In genomic region chr7:76354981-76355730, GRCh38 we compare ENCODE assay signal across 12 cellular contexts. TPM values are rescaled to one million over a fixed set of nuclear protein-coding genes. Genes with fewer than 3 reads are reported as not detected.
DNase-seq lines count a peak whose midpoint lies in the region; FAIRE-seq and TF ChIP-seq lines count a peak whose summit lies in the region.
"Had no signal": no experiment of that assay in that cellular context is flagged by ENCODE, and none has a peak within 500 bp of the region (broad histone marks: within the 10 kb centered on the region; RNA-seq: fewer than 3 reads in every experiment).

No MANE protein-coding gene starts in this region.

- H3K79me2 ChIP-seq in PC-9 (ENCODE audit: low read depth), result peaks cover 86% of the 10 kb centered on the region

- H3K4me3 Mint-ChIP-seq in activated naive CD4-positive, alpha-beta T cell treated with anti-CD3 and anti-CD28 coated beads, Interleukin-2, amount 50 U/mL, for 24 hours, result peak overlapping the region; percentile 49
- no peak overlapping the region for H3K4me3 Mint-ChIP-seq in activated naive CD4-positive, alpha-beta T cell treated with anti-CD3 and anti-CD28 coated beads, Interleukin-2, amount 10 ng/mL, durations not matched to agents 7 days and 5 days

- H3K4me1 ChIP-seq in PC-9 (replicated peaks; ENCODE audit: insufficient read depth) (peaks cover 42% of the 10 kb centered on the region), skeletal muscle satellite cell (ENCODE audit: control insufficient read depth, insufficient read depth, low read length) (peaks cover 47% of the 10 kb centered on the region), small intestine (ENCODE audit: control insufficient read depth in 2 of 2, insufficient read depth in 1 of 2, low read depth in 1 of 2, low read length in 1 of 2) (peaks cover 4 to 13% of the 10 kb centered on the region in 2 donors)

- H3K9ac ChIP-seq in skeletal muscle satellite cell (ENCODE audit: low read depth, low read length), result no peak overlapping the region

- no peaks in the 10 kb centered on the region for H3K27me3 Mint-ChIP-seq in activated naive CD4-positive, alpha-beta T cell treated with anti-CD3 and anti-CD28 coated beads, Interleukin-2, amount 50 U/mL, for 24 hours
- no peaks in the 10 kb centered on the region for H3K27me3 Mint-ChIP-seq in activated naive CD4-positive, alpha-beta T cell treated with anti-CD3 and anti-CD28 coated beads, Interleukin-2, amount 10 ng/mL, durations not matched to agents 7 days and 5 days

- peaks cover 79% of the 10 kb centered on the region for H4K20me1 ChIP-seq in PC-9 (ENCODE audit: insufficient read depth)

- H3K36me3 ChIP-seq in PC-9 (ENCODE audit: low read depth) (peaks cover 26% of the 10 kb centered on the region), skeletal muscle satellite cell (ENCODE audit: insufficient read depth, low read length) (peaks cover 33% of the 10 kb centered on the region), small intestine (ENCODE audit: control insufficient read depth in 2 of 2, insufficient read depth in 2 of 2, low read length in 2 of 2) (no peaks in the 10 kb centered on the region)

- H2AFZ ChIP-seq in PC-9, result no peak overlapping the region

- intact Hi-C loops in PC-9 (cut with micrococcal nuclease; ENCODE audit: unreplicated experiment), result no loop called here

- H3K4me3 ChIP-seq in PC-9 (no peak overlapping the region; the same call in 1 of the 2 replicates), skeletal muscle satellite cell (ENCODE audit: low read length) (no peak overlapping the region), small intestine (ENCODE audit: low read depth in 1 of 2, low read length in 2 of 2) (no peak overlapping the region)

- peaks cover 29% of the 10 kb centered on the region for H3K36me3 Mint-ChIP-seq in activated naive CD4-positive, alpha-beta T cell treated with anti-CD3 and anti-CD28 coated beads, Interleukin-2, amount 50 U/mL, for 24 hours
- peaks cover 43% of the 10 kb centered on the region for H3K36me3 Mint-ChIP-seq in activated naive CD4-positive, alpha-beta T cell treated with anti-CD3 and anti-CD28 coated beads, Interleukin-2, amount 10 ng/mL, durations not matched to agents 7 days and 5 days

- no peaks in the 10 kb centered on the region for H3K9me2 ChIP-seq in PC-9 (ENCODE audit: insufficient read depth)

- POLR2A ChIA-PET in PC-9 (lab: Charles Lee; ENCODE audit: unreplicated experiment), result no interaction called here

- H3K4me1 Mint-ChIP-seq in activated naive CD4-positive, alpha-beta T cell treated with anti-CD3 and anti-CD28 coated beads, Interleukin-2, amount 50 U/mL, for 24 hours, result peaks cover 64% of the 10 kb centered on the region
- peaks cover 59% of the 10 kb centered on the region for H3K4me1 Mint-ChIP-seq in activated naive CD4-positive, alpha-beta T cell treated with anti-CD3 and anti-CD28 coated beads, Interleukin-2, amount 10 ng/mL, durations not matched to agents 7 days and 5 days

- no peak for TF ChIP-seq CTCF in PC-9 (conservative IDR thresholded peaks at IDR 0.05)

- H3K9me3 Mint-ChIP-seq in activated naive CD4-positive, alpha-beta T cell treated with anti-CD3 and anti-CD28 coated beads, Interleukin-2, amount 50 U/mL, for 24 hours, result no peaks in the 10 kb centered on the region
- H3K9me3 Mint-ChIP-seq in activated naive CD4-positive, alpha-beta T cell treated with anti-CD3 and anti-CD28 coated beads, Interleukin-2, amount 10 ng/mL, durations not matched to agents 7 days and 5 days, result peaks cover 1% of the 10 kb centered on the region

- 87 to 92% (median 91%) methylated on average over 9 of the region's 9 CpGs for WGBS in small intestine, 3 donors

- H3K9me3 ChIP-seq in PC-9 (ENCODE audit: insufficient read depth, low read depth) (no peaks in the 10 kb centered on the region), skeletal muscle satellite cell (replicated peaks; ENCODE audit: low read length) (no peaks in the 10 kb centered on the region), small intestine (ENCODE audit: control insufficient read depth, low read depth) (no peaks in the 10 kb centered on the region)

- no TSS peak for BruUV-seq in PC-9 (replicated peaks; lab: Mats Ljungman, UMichigan)

- no peak for FAIRE-seq in small intestine (lab: Jason Lieb, UNC)

- peak overlapping the region; percentile 23 for H3K27ac Mint-ChIP-seq in activated naive CD4-positive, alpha-beta T cell treated with anti-CD3 and anti-CD28 coated beads, Interleukin-2, amount 50 U/mL, for 24 hours
- no peak overlapping the region for H3K27ac Mint-ChIP-seq in activated naive CD4-positive, alpha-beta T cell treated with anti-CD3 and anti-CD28 coated beads, Interleukin-2, amount 10 ng/mL, durations not matched to agents 7 days and 5 days

- H3K27me3 ChIP-seq in PC-9 (ENCODE audit: insufficient read depth, low read depth) (no peaks in the 10 kb centered on the region), skeletal muscle satellite cell (ENCODE audit: control insufficient read depth, insufficient read depth, low read length) (no peaks in the 10 kb centered on the region), small intestine (ENCODE audit: control insufficient read depth in 2 of 2, insufficient read depth in 2 of 2, low read length in 2 of 2) (no peaks in the 10 kb centered on the region)

- peaks cover 29% of the 10 kb centered on the region for H3F3A ChIP-seq in PC-9 (ENCODE audit: insufficient read depth, low read depth)

- H3K4me2 ChIP-seq in PC-9 (peak overlapping the region; percentile 89; the same call in 1 of the 2 replicates), skeletal muscle satellite cell (ENCODE audit: low read length) (peak overlapping the region; percentile 89)

- CTCF ChIA-PET in activated naive CD4-positive, alpha-beta T cell treated with anti-CD3 and anti-CD28 coated beads, Interleukin-2, amount 10 ng/mL, durations not matched to agents 7 days and 5 days (lab: Charles Lee), result interaction anchor here (0.6 to 1.3 kb wide), 2 partner anchors 34 to 41 kb away, joined by 3 read pairs; no protein-coding TSS in a partner anchor
- CTCF ChIA-PET in PC-9 (lab: Charles Lee), result no interaction called here

- H3K27ac ChIP-seq in PC-9 (peak overlapping the region; percentile 13; the same call in 1 of the 2 replicates), small intestine (ENCODE audit: low read depth in 1 of 2, low read length in 1 of 2) (no peak overlapping the region)

- no peak for DNase-seq in activated naive CD4-positive, alpha-beta T cell treated with anti-CD3 and anti-CD28 coated beads, Interleukin-2, amount 10 ng/mL, durations not matched to agents 7 days and 5 days
- DNase-seq in PC-9 (no peak), globus pallidus (ENCODE audit: low spot score) (peak; percentile 84), small intestine (no peak), SW480 (ENCODE audit: low spot score) (no peak), NCI-H1436 treated with DMSO at 0.1 percent for 48 hours (lab: John Stamatoyannopoulos, UW) (no peak)
- DNase-seq: GDM1; islet precursor cell; NCI-H2081; stimulated activated CD4-positive, alpha-beta T cell treated with anti-CD3 and anti-CD28 coated beads, Interleukin-4, amount 100 ng/mL, for 4 hours had no signal

RNA-seq across cellular contexts. Expression of gene YWHAG, which starts 3.6 kb away (rescaled TPM):
- total RNA-seq in PC-9 (2021), result 206 and 250 TPM in 2 replicates
- total RNA-seq in skeletal muscle satellite cell (2012; rRNA removed), result 126 and 159 TPM in 2 replicates
- 10 to 100 TPM; 47.4 to 59.2 (median 49.7) TPM for polyA plus RNA-seq in small intestine

RNA-seq across cellular contexts. Expression of gene HSPB1, which starts 52.7 kb away (rescaled TPM):
- 376 and 414 TPM in 2 replicates for total RNA-seq in PC-9 (2021)
- 104 and 141 TPM in 2 replicates for total RNA-seq in skeletal muscle satellite cell (2012; rRNA removed)
- polyA plus RNA-seq in small intestine, result 100 to 1,000 TPM in 2 of 3 donors, 10 to 100 TPM in 1; 77.4 to 253 (median 145) TPM

RNA-seq across cellular contexts. Expression of gene SSC4D, which starts 54.3 kb away (rescaled TPM):
- total RNA-seq in PC-9 (2021), result 3.5 and 3.9 TPM in 2 replicates
- total RNA-seq in skeletal muscle satellite cell (2012; rRNA removed), result 0.22 and 1.0 TPM in 2 replicates
- polyA plus RNA-seq in small intestine, result under 1 TPM in 1 of 3 donors, not detected in 2; 0.72 TPM
